In genomic region chr5:74332654-74333053, GRCh38 we compare ENCODE assay signal across 17 cellular contexts.
"Had no signal": no experiment of that assay in that cellular context is flagged by ENCODE, and none has a peak within 500 bp of the region (broad histone marks: within the 10 kb centered on the region; RNA-seq: fewer than 3 reads in every experiment).

No MANE protein-coding gene starts in this region.

- H3K9me3 Mint-ChIP-seq: natural killer cell; neural crest cell; stimulated activated naive B cell treated with anti-CD40 and anti-IgM and Interleukin-4, amounts not matched to agents 10 μg/mL and 1 μg/mL and 100 μg/mL, for 72 hours; stimulated activated naive CD8-positive, alpha-beta T cell treated with anti-CD3 and anti-CD28 coated beads, Interleukin-15, Interleukin-2, amounts not matched to agents 100 ng/mL and 50 ng/mL, for 24 hours had no signal

- H3K27ac Mint-ChIP-seq: natural killer cell; stimulated activated naive B cell treated with anti-CD40 and anti-IgM and Interleukin-4, amounts not matched to agents 10 μg/mL and 1 μg/mL and 100 μg/mL, for 72 hours; stimulated activated naive CD8-positive, alpha-beta T cell treated with anti-CD3 and anti-CD28 coated beads, Interleukin-15, Interleukin-2, amounts not matched to agents 100 ng/mL and 50 ng/mL, for 24 hours had no signal

- H3K4me3 Mint-ChIP-seq: natural killer cell; neural crest cell; stimulated activated naive B cell treated with anti-CD40 and anti-IgM and Interleukin-4, amounts not matched to agents 10 μg/mL and 1 μg/mL and 100 μg/mL, for 72 hours; stimulated activated naive CD8-positive, alpha-beta T cell treated with anti-CD3 and anti-CD28 coated beads, Interleukin-15, Interleukin-2, amounts not matched to agents 100 ng/mL and 50 ng/mL, for 24 hours had no signal

- H3K36me3 Mint-ChIP-seq: natural killer cell; stimulated activated naive B cell treated with anti-CD40 and anti-IgM and Interleukin-4, amounts not matched to agents 10 μg/mL and 1 μg/mL and 100 μg/mL, for 72 hours had no signal

- ATAC-seq: esophagus mucosa; gastrocnemius medialis; left ventricle myocardium superior; lower lobe of right lung; natural killer cell; pancreas; stimulated activated naive B cell treated with anti-CD40 and anti-IgM and Interleukin-4, amounts not matched to agents 10 μg/mL and 1 μg/mL and 100 μg/mL, for 72 hours had no signal

- DNase-seq: cortex of kidney; effector CD4-positive, alpha-beta T cell; foreskin fibroblast; gastrocnemius medialis; head of caudate nucleus; left ventricle myocardium superior; lower lobe of right lung; natural killer cell; pancreas; right lobe of liver; stimulated activated CD4-positive, alpha-beta T cell treated with anti-CD3 and anti-CD28 coated beads, Interleukin-15, amount 100 ng/mL, for 24 hours; stimulated activated CD4-positive, alpha-beta T cell treated with anti-CD3 and anti-CD28 coated beads, Interleukin-2, amount 100 ng/mL, for 48 hours; stimulated activated naive B cell treated with anti-CD40 and anti-IgM and Interleukin-4, amounts not matched to agents 10 μg/mL and 1 μg/mL and 100 μg/mL, for 72 hours; transverse colon had no signal
